Comparison of ENCODE assay signal across 24 cellular contexts in genomic region chr5:159203351-159203750, GRCh38. TPM values are rescaled to one million over a fixed set of nuclear protein-coding genes. Genes with fewer than 3 reads are reported as not detected.
A peak's percentile ranks its signal among the peaks of the same experiment; 100 is the strongest.
DNase-seq lines count a peak whose midpoint lies in the region; ATAC-seq and TF ChIP-seq lines count a peak whose summit lies in the region.
"Had no signal": no experiment of that assay in that cellular context is flagged by ENCODE, and none has a peak within 500 bp of the region (broad histone marks: within the 10 kb centered on the region; RNA-seq: fewer than 3 reads in every experiment).

No MANE protein-coding gene starts in this region.

- peaks cover 42% of the 10 kb centered on the region for H4K20me1 ChIP-seq in Loucy (ENCODE audit: insufficient read depth, low read length, poor library complexity, severe bottlenecking)

- peak overlapping the region; percentile 3 for H3K4me3 Mint-ChIP-seq in activated CD4-positive, alpha-beta T cell treated with anti-CD3 and anti-CD28 coated beads for 36 hours
- peak overlapping the region in 5 of 8 donors; percentile 19 to 65 (median 51) for H3K4me3 Mint-ChIP-seq in CD4-positive, alpha-beta memory T cell
- H3K4me3 Mint-ChIP-seq: activated naive CD8-positive, alpha-beta T cell treated with anti-CD3 and anti-CD28 coated beads, Interleukin-2, amount 10 ng/mL, durations not matched to agents 7 days and 5 days had no signal

- H3K27me3 ChIP-seq in CD4-positive, alpha-beta memory T cell (ENCODE audit: insufficient read depth, low read length), result no peaks in the 10 kb centered on the region
- no peaks in the 10 kb centered on the region for H3K27me3 ChIP-seq in Loucy (ENCODE audit: insufficient read depth, low read length, poor library complexity, severe bottlenecking)
- H3K27me3 ChIP-seq: gastrocnemius medialis, SJSA1 had no signal

- no peaks in the 10 kb centered on the region for H3K9me3 Mint-ChIP-seq in activated CD4-positive, alpha-beta T cell treated with anti-CD3 and anti-CD28 coated beads for 36 hours (ENCODE audit: low read depth)
- no peaks in the 10 kb centered on the region for H3K9me3 Mint-ChIP-seq in CD4-positive, alpha-beta memory T cell
- H3K9me3 Mint-ChIP-seq: activated naive CD8-positive, alpha-beta T cell treated with anti-CD3 and anti-CD28 coated beads, Interleukin-2, amount 10 ng/mL, durations not matched to agents 7 days and 5 days; IgD-negative memory B cell had no signal

- peaks cover 73% of the 10 kb centered on the region for H3K4me1 ChIP-seq in CD4-positive, alpha-beta memory T cell (ENCODE audit: insufficient read depth, low read length)
- peaks cover 39% of the 10 kb centered on the region for H3K4me1 ChIP-seq in Loucy (ENCODE audit: insufficient read depth, low read length, poor library complexity, severe bottlenecking)

- H3K4me3 ChIP-seq in CD4-positive, alpha-beta memory T cell (ENCODE audit: low read length in 2 of 2), result no peak overlapping the region
- H3K4me3 ChIP-seq in Loucy (ENCODE audit: low read length, poor library complexity, severe bottlenecking), result peak overlapping the region; percentile 87
- H3K4me3 ChIP-seq: gastrocnemius medialis, SJSA1, uterus had no signal

- peaks cover 5% of the 10 kb centered on the region for H3F3A ChIP-seq in Loucy (ENCODE audit: low read depth)

- H3K9ac ChIP-seq in Loucy (ENCODE audit: low read depth, low read length, poor library complexity, severe bottlenecking), result no peak overlapping the region

- TF ChIP-seq CTCF in Loucy (conservative IDR thresholded peaks at IDR 0.05; ENCODE audit: low read length), result no peak

- peaks cover 68% of the 10 kb centered on the region for H3K4me1 Mint-ChIP-seq in activated CD4-positive, alpha-beta T cell treated with anti-CD3 and anti-CD28 coated beads for 36 hours
- peaks cover 49 to 90% (median 66%) of the 10 kb centered on the region in 4 donors for H3K4me1 Mint-ChIP-seq in CD4-positive, alpha-beta memory T cell

- no peaks in the 10 kb centered on the region for H3K9me3 ChIP-seq in CD4-positive, alpha-beta memory T cell (ENCODE audit: control insufficient read depth in 1 of 2, low read length in 2 of 2)
- no peaks in the 10 kb centered on the region for H3K9me3 ChIP-seq in Loucy (ENCODE audit: insufficient read depth, low read depth, low read length)
- H3K9me3 ChIP-seq: gastrocnemius medialis, SJSA1, uterus had no signal

- H3K27me3 Mint-ChIP-seq in activated CD4-positive, alpha-beta T cell treated with anti-CD3 and anti-CD28 coated beads for 36 hours, result no peaks in the 10 kb centered on the region
- no peaks in the 10 kb centered on the region for H3K27me3 Mint-ChIP-seq in CD4-positive, alpha-beta memory T cell
- H3K27me3 Mint-ChIP-seq: activated naive CD8-positive, alpha-beta T cell treated with anti-CD3 and anti-CD28 coated beads, Interleukin-2, amount 10 ng/mL, durations not matched to agents 7 days and 5 days; progenitor cell of endocrine pancreas had no signal

- no peak for DNase-seq in activated CD4-positive, alpha-beta T cell treated with anti-CD3 and anti-CD28 coated beads for 36 hours
- DNase-seq in activated CD4-positive, alpha-beta T cell treated with anti-CD3 and anti-CD28 coated beads for 48 hours, result no peak
- no peak for DNase-seq in CD4-positive, alpha-beta memory T cell
- DNase-seq in cerebellum (ENCODE audit: low spot score) (peak; percentile 39), occipital lobe (lab: John Stamatoyannopoulos, UW) (no peak), NCI-H2171 treated with DMSO at 0.1 percent for 48 hours (lab: John Stamatoyannopoulos, UW) (no peak)
- DNase-seq: 8988T; activated naive CD8-positive, alpha-beta T cell treated with anti-CD3 and anti-CD28 coated beads, Interleukin-2, amount 10 ng/mL, durations not matched to agents 7 days and 5 days; caudate nucleus; gastrocnemius medialis; hippocampal formation; left colon; NCI-H2029 treated with DMSO at 0.1 percent for 48 hours; NCI-H345; NCI-H748 treated with DMSO at 0.1 percent for 48 hours; RPMI8226; stimulated activated CD4-positive, alpha-beta T cell treated with anti-CD3 and anti-CD28 coated beads, Interleukin-15, amount 100 ng/mL, for 24 hours; stimulated activated naive CD4-positive, alpha-beta T cell; uterus had no signal

- CTCF ChIA-PET in activated CD4-positive, alpha-beta T cell treated with anti-CD3 and anti-CD28 coated beads for 36 hours (lab: Charles Lee), result interaction anchor here (0.6 to 2.3 kb wide), 3 partner anchors 10 to 132 kb away, joined by 5 to 8 read pairs (median 5); no protein-coding TSS in a partner anchor
- CTCF ChIA-PET in CD4-positive, alpha-beta memory T cell (lab: Charles Lee; ENCODE audit: partially characterized antibody), result interaction anchor here (2.7 kb wide), 1 partner anchor 47 kb away, joined by 8 read pairs; no protein-coding TSS in a partner anchor

- intact Hi-C loops in activated CD4-positive, alpha-beta T cell treated with anti-CD3 and anti-CD28 coated beads for 36 hours (cut with DNase I, micrococcal nuclease), result loop anchor here in 1 of 2 experiments (10.0 kb wide), 1 partner anchor 801 kb away; the partner anchor contains the start of gene TTC1
- intact Hi-C loops in CD4-positive, alpha-beta memory T cell (cut with micrococcal nuclease), result no loop called here

- H3K27ac Mint-ChIP-seq in activated CD4-positive, alpha-beta T cell treated with anti-CD3 and anti-CD28 coated beads for 36 hours, result peak overlapping the region; percentile 78
- H3K27ac Mint-ChIP-seq in CD4-positive, alpha-beta memory T cell, result peak overlapping the region in 6 of 7 donors; percentile 39 to 84 (median 70)
- H3K27ac Mint-ChIP-seq: activated naive CD8-positive, alpha-beta T cell treated with anti-CD3 and anti-CD28 coated beads, Interleukin-2, amount 10 ng/mL, durations not matched to agents 7 days and 5 days; IgD-negative memory B cell; progenitor cell of endocrine pancreas had no signal

- no peak for ATAC-seq in activated CD4-positive, alpha-beta T cell treated with anti-CD3 and anti-CD28 coated beads for 36 hours
- no peak for ATAC-seq in HG03139 (IDR thresholded peaks at IDR 0.05; ENCODE audit: unreplicated experiment)
- ATAC-seq: gastrocnemius medialis, left colon had no signal

- H3K36me3 Mint-ChIP-seq in activated CD4-positive, alpha-beta T cell treated with anti-CD3 and anti-CD28 coated beads for 36 hours (ENCODE audit: low read depth), result peaks cover 69% of the 10 kb centered on the region
- H3K36me3 Mint-ChIP-seq in CD4-positive, alpha-beta memory T cell, result peaks cover 6 to 41% of the 10 kb centered on the region in 2 donors

- POLR2A ChIA-PET in activated CD4-positive, alpha-beta T cell treated with anti-CD3 and anti-CD28 coated beads for 36 hours (lab: Charles Lee), result no interaction called here
- POLR2A ChIA-PET in CD4-positive, alpha-beta memory T cell (lab: Charles Lee; ENCODE audit: partially characterized antibody), result no interaction called here

- peaks cover 90% of the 10 kb centered on the region for H3K79me2 ChIP-seq in Loucy (ENCODE audit: insufficient read depth, low read length)

- H3K36me3 ChIP-seq in CD4-positive, alpha-beta memory T cell (ENCODE audit: insufficient read depth, low read length), result peaks cover 6% of the 10 kb centered on the region
- H3K36me3 ChIP-seq in Loucy (ENCODE audit: insufficient read depth, low read length), result no peaks in the 10 kb centered on the region
- H3K36me3 ChIP-seq: gastrocnemius medialis, uterus had no signal

- H3K4me2 ChIP-seq in Loucy (ENCODE audit: low read depth, low read length, poor library complexity, severe bottlenecking), result peak overlapping the region; percentile 98

- H2AFZ ChIP-seq in Loucy (ENCODE audit: low read length), result no peak overlapping the region

- H3K27ac ChIP-seq in CD4-positive, alpha-beta memory T cell (ENCODE audit: low read depth, low read length), result no peak overlapping the region
- H3K27ac ChIP-seq: gastrocnemius medialis, SJSA1, uterus had no signal

- no peaks in the 10 kb centered on the region for H3K9me2 ChIP-seq in Loucy (replicated peaks; ENCODE audit: low read depth, low read length)

RNA-seq across cellular contexts. Expression of gene RNF145, which starts 6.0 kb away (rescaled TPM):
- 10 to 100 TPM; 81.9 to 87.5 TPM for total RNA-seq in activated CD4-positive, alpha-beta T cell treated with anti-CD3 and anti-CD28 coated beads for 36 hours
- total RNA-seq in CD4-positive, alpha-beta memory T cell, result 10 to 100 TPM; 62.4 to 67.8 TPM
- 10 to 100 TPM; 13.1 to 16.9 TPM for polyA plus RNA-seq in CD4-positive, alpha-beta memory T cell
- 71.3 TPM for total RNA-seq in cerebellum
- total RNA-seq in occipital lobe, result 128 TPM

RNA-seq across cellular contexts. Expression of gene UBLCP1, which starts 59.7 kb away (rescaled TPM):
- 10 to 100 TPM; 26.0 to 31.0 TPM for total RNA-seq in activated CD4-positive, alpha-beta T cell treated with anti-CD3 and anti-CD28 coated beads for 36 hours
- 10 to 100 TPM; 31.6 to 33.4 TPM for total RNA-seq in CD4-positive, alpha-beta memory T cell
- 10 to 100 TPM; 51.5 to 62.0 TPM for polyA plus RNA-seq in CD4-positive, alpha-beta memory T cell
- total RNA-seq in cerebellum (18.2 TPM), occipital lobe (14.0 TPM)
